In genomic region chr9:137638680-137639079, GRCh38 we compare ENCODE assay signal across 14 cellular contexts. TPM values are rescaled to one million over a fixed set of nuclear protein-coding genes. Genes with fewer than 3 reads are reported as not detected.
DNase-seq lines count a peak whose midpoint lies in the region; ATAC-seq and TF ChIP-seq lines count a peak whose summit lies in the region.
"Had no signal": no experiment of that assay in that cellular context is flagged by ENCODE, and none has a peak within 500 bp of the region (broad histone marks: within the 10 kb centered on the region; RNA-seq: fewer than 3 reads in every experiment).

No MANE protein-coding gene starts in this region.

- peak overlapping the region; percentile 84 for H3K27ac Mint-ChIP-seq in activated T-cell treated with anti-CD3 and anti-CD28 coated beads, Interleukin-2, amount 50 U/mL, for 24 hours
- no peak overlapping the region for H3K27ac Mint-ChIP-seq in chondrocyte (ENCODE audit: unreplicated experiment)
- peak overlapping the region; percentile 74 for H3K27ac Mint-ChIP-seq in stimulated activated effector memory CD8-positive, alpha-beta T cell treated with anti-CD3 and anti-CD28 coated beads, Interleukin-12 subunit alpha, Interleukin-12 subunit beta, amount 100 ng/mL, for 72 hours

- no peak overlapping the region for H2AFZ ChIP-seq in OCI-LY3 (ENCODE audit: low read depth, low read length)

- peak overlapping the region; percentile 71 for H3K4me3 Mint-ChIP-seq in activated T-cell treated with anti-CD3 and anti-CD28 coated beads, Interleukin-2, amount 50 U/mL, for 24 hours
- no peak overlapping the region for H3K4me3 Mint-ChIP-seq in chondrocyte (ENCODE audit: unreplicated experiment)
- H3K4me3 Mint-ChIP-seq in stimulated activated effector memory CD8-positive, alpha-beta T cell treated with anti-CD3 and anti-CD28 coated beads, Interleukin-12 subunit alpha, Interleukin-12 subunit beta, amount 100 ng/mL, for 72 hours: peak overlapping the region; percentile 54

- H3K79me2 ChIP-seq in OCI-LY3 (ENCODE audit: low read length): peaks cover 97% of the 10 kb centered on the region

- H3K4me3 ChIP-seq in OCI-LY3 (ENCODE audit: low read length) (peak overlapping the region; percentile 66), MG63 (no peak overlapping the region)

- H3K27me3 ChIP-seq in OCI-LY3 (ENCODE audit: low read depth, low read length) (no peaks in the 10 kb centered on the region), MG63 (no peaks in the 10 kb centered on the region)
- H3K27me3 ChIP-seq: ovary, tibial nerve had no signal

- peaks cover 51% of the 10 kb centered on the region for H3K4me1 Mint-ChIP-seq in activated T-cell treated with anti-CD3 and anti-CD28 coated beads, Interleukin-2, amount 50 U/mL, for 24 hours (ENCODE audit: low read depth)
- H3K4me1 Mint-ChIP-seq in chondrocyte (ENCODE audit: low read depth): peaks cover 15% of the 10 kb centered on the region
- peaks cover 51% of the 10 kb centered on the region for H3K4me1 Mint-ChIP-seq in stimulated activated effector memory CD8-positive, alpha-beta T cell treated with anti-CD3 and anti-CD28 coated beads, Interleukin-12 subunit alpha, Interleukin-12 subunit beta, amount 100 ng/mL, for 72 hours

- no peaks in the 10 kb centered on the region for H3K9me3 Mint-ChIP-seq in activated T-cell treated with anti-CD3 and anti-CD28 coated beads, Interleukin-2, amount 50 U/mL, for 24 hours
- no peaks in the 10 kb centered on the region for H3K9me3 Mint-ChIP-seq in chondrocyte (ENCODE audit: low read depth)
- no peaks in the 10 kb centered on the region for H3K9me3 Mint-ChIP-seq in stimulated activated effector memory CD8-positive, alpha-beta T cell treated with anti-CD3 and anti-CD28 coated beads, Interleukin-12 subunit alpha, Interleukin-12 subunit beta, amount 100 ng/mL, for 72 hours

- no peaks in the 10 kb centered on the region for H3K9me3 ChIP-seq in OCI-LY3 (ENCODE audit: insufficient read depth, low read length)
- H3K9me3 ChIP-seq in MG63: no peaks in the 10 kb centered on the region
- H3K9me3 ChIP-seq: lower lobe of right lung, ovary, tibial nerve had no signal

- peaks cover 13% of the 10 kb centered on the region for H3K4me1 ChIP-seq in OCI-LY3 (ENCODE audit: low read length)

- peak overlapping the region; percentile 71 for H3K4me2 ChIP-seq in OCI-LY3 (ENCODE audit: low read length)

- no peak for ATAC-seq in stimulated activated effector memory CD8-positive, alpha-beta T cell treated with anti-CD3 and anti-CD28 coated beads, Interleukin-12 subunit alpha, Interleukin-12 subunit beta, amount 100 ng/mL, for 72 hours
- ATAC-seq in GM18909 (IDR thresholded peaks at IDR 0.05; ENCODE audit: poor library complexity, unreplicated experiment): no peak

- H3K36me3 ChIP-seq in OCI-LY3 (replicated peaks; ENCODE audit: low read depth, low read length): peaks cover 17% of the 10 kb centered on the region
- H3K36me3 ChIP-seq in MG63: no peaks in the 10 kb centered on the region
- H3K36me3 ChIP-seq: ovary had no signal

- H3K27ac ChIP-seq in OCI-LY3 (ENCODE audit: low read length): peak overlapping the region; percentile 36; the same call in 1 of the 2 replicates
- H3K27ac ChIP-seq: lower lobe of right lung, tibial nerve had no signal

- DNase-seq in activated T-cell treated with anti-CD3 and anti-CD28 coated beads, Interleukin-2, amount 50 U/mL, for 24 hours: no peak
- DNase-seq in activated T-cell treated with anti-CD3 and anti-CD28 coated beads for 4 hours: no peak
- peak; percentile 36 for DNase-seq in chondrocyte (ENCODE audit: low spot score)
- no peak for DNase-seq in stimulated activated effector memory CD8-positive, alpha-beta T cell treated with anti-CD3 and anti-CD28 coated beads, Interleukin-12 subunit alpha, Interleukin-12 subunit beta, amount 100 ng/mL, for 72 hours (ENCODE audit: low spot score in 2 of 2)
- no peak for DNase-seq in MG63
- DNase-seq in NCI-H146 treated with DMSO at 0.1 percent for 48 hours (lab: John Stamatoyannopoulos, UW; ENCODE audit: unreplicated experiment): no peak
- DNase-seq: Kasumi-1, lower lobe of right lung, NCI-H187 treated with DMSO at 0.1 percent for 48 hours, Right ventricle myocardium superior had no signal

- peaks cover 53% of the 10 kb centered on the region for H3K36me3 Mint-ChIP-seq in activated T-cell treated with anti-CD3 and anti-CD28 coated beads, Interleukin-2, amount 50 U/mL, for 24 hours (ENCODE audit: low read depth)
- H3K36me3 Mint-ChIP-seq in chondrocyte (ENCODE audit: low read depth): no peaks in the 10 kb centered on the region
- peaks cover 45% of the 10 kb centered on the region for H3K36me3 Mint-ChIP-seq in stimulated activated effector memory CD8-positive, alpha-beta T cell treated with anti-CD3 and anti-CD28 coated beads, Interleukin-12 subunit alpha, Interleukin-12 subunit beta, amount 100 ng/mL, for 72 hours

- TF ChIP-seq CTCF in OCI-LY3 (IDR thresholded peaks at IDR 0.05; ENCODE audit: low read depth, low read length) (no peak), chondrocyte (IDR thresholded peaks at IDR 0.05) (no peak)

- H3K9ac ChIP-seq in OCI-LY3 (ENCODE audit: low read length): peak overlapping the region; percentile 52

- H4K20me1 ChIP-seq in OCI-LY3 (ENCODE audit: insufficient read depth, low read length): peaks cover 30% of the 10 kb centered on the region

- no peaks in the 10 kb centered on the region for H3K27me3 Mint-ChIP-seq in activated T-cell treated with anti-CD3 and anti-CD28 coated beads, Interleukin-2, amount 50 U/mL, for 24 hours
- no peaks in the 10 kb centered on the region for H3K27me3 Mint-ChIP-seq in chondrocyte (ENCODE audit: low read depth)

RNA-seq across cellular contexts. Expression of gene EHMT1, which starts 19.9 kb away (rescaled TPM):
- 59.6 to 92.3 TPM (median 61.0 TPM) in 3 replicates for total RNA-seq in chondrocyte
- 64.5 and 157 TPM in 2 replicates for total RNA-seq in MG63 (2014; rRNA removed; shearing (Covaris generic); ENCODE audit: low replicate concordance)

RNA-seq across cellular contexts. Expression of gene ARRDC1, which starts 33.2 kb away (rescaled TPM):
- total RNA-seq in chondrocyte: 24.5 to 27.3 TPM (median 27.2 TPM) in 3 replicates
- 11.9 and 36.0 TPM in 2 replicates for total RNA-seq in MG63 (2014; rRNA removed; shearing (Covaris generic); ENCODE audit: low replicate concordance)

RNA-seq across cellular contexts. Expression of gene ZMYND19, which starts 48.4 kb away (rescaled TPM):
- 32.5 to 34.8 TPM (median 33.0 TPM) in 3 replicates for total RNA-seq in chondrocyte
- 19.0 and 33.8 TPM in 2 replicates for total RNA-seq in MG63 (2014; rRNA removed; shearing (Covaris generic); ENCODE audit: low replicate concordance)

RNA-seq across cellular contexts. Expression of gene DPH7, which starts 60.0 kb away (rescaled TPM):
- 25.8 to 33.9 TPM (median 27.9 TPM) in 3 replicates for total RNA-seq in chondrocyte
- 28.8 and 69.1 TPM in 2 replicates for total RNA-seq in MG63 (2014; rRNA removed; shearing (Covaris generic); ENCODE audit: low replicate concordance)
